Comparison of ENCODE assay signal across 33 cellular contexts in genomic region chr16:28205974-28206373, GRCh38.
"Had no signal": no experiment of that assay in that cellular context is flagged by ENCODE, and none has a peak within 500 bp of the region (broad histone marks: within the 10 kb centered on the region; RNA-seq: fewer than 3 reads in every experiment).

No MANE protein-coding gene starts in this region.

- H3K27ac ChIP-seq: ascending aorta, breast epithelium, cardiac muscle cell, colonic mucosa, WERI-Rb-1 had no signal

- FAIRE-seq: frontal cortex had no signal

- ATAC-seq: activated CD4-positive, CD25-positive, alpha-beta regulatory T cell treated with anti-CD3 and anti-CD28 coated beads, Interleukin-2, amount 50 U/mL, for 24 hours; activated CD8-positive, alpha-beta T cell treated with anti-CD3 and anti-CD28 coated beads for 36 hours; activated naive CD8-positive, alpha-beta T cell treated with anti-CD3 and anti-CD28 coated beads, Interleukin-2, amount 50 U/mL, for 24 hours; activated T-cell treated with anti-CD3 and anti-CD28 coated beads, Interleukin-2, amount 50 U/mL, for 4 hours; activated T-helper 17 cell treated with anti-CD3 and anti-CD28 coated beads, Interleukin-2, amount 50 U/mL, for 72 hours; esophagus mucosa; T-helper 17 cell had no signal

- H3K9me3 ChIP-seq: adrenal gland, ascending aorta, breast epithelium, colonic mucosa had no signal

- H3K27ac Mint-ChIP-seq: activated B cell treated with CpG ODN at 0.5 μM for 24 hours; activated naive CD8-positive, alpha-beta T cell treated with anti-CD3 and anti-CD28 coated beads, Interleukin-2, amount 50 U/mL, for 24 hours; activated T-helper 17 cell treated with anti-CD3 and anti-CD28 coated beads, Interleukin-2, amount 50 U/mL, for 72 hours; brain; endodermal cell; T-helper 2 cell treated with Interferon-gamma antibody and Interleukin-4, amounts not matched to agents 5 μg/mL and 100 μg/mL, for 36 hours had no signal

- H3K4me1 ChIP-seq: colonic mucosa had no signal

- H3K27me3 Mint-ChIP-seq: activated B cell treated with CpG ODN at 0.5 μM for 24 hours; activated CD8-positive, alpha-beta T cell treated with anti-CD3 and anti-CD28 coated beads for 36 hours; activated naive CD4-positive, alpha-beta T cell treated with anti-CD3 and anti-CD28 coated beads, Interleukin-2, amount 50 U/mL, for 24 hours; activated naive CD8-positive, alpha-beta T cell treated with anti-CD3 and anti-CD28 coated beads for 36 hours; activated naive CD8-positive, alpha-beta T cell treated with anti-CD3 and anti-CD28 coated beads, Interleukin-2, amount 50 U/mL, for 24 hours; activated T-helper 17 cell treated with anti-CD3 and anti-CD28 coated beads, Interleukin-2, amount 50 U/mL, for 72 hours; brain; T-helper 17 cell had no signal

- H3K27me3 ChIP-seq: adrenal gland, ascending aorta, breast epithelium, cardiac muscle cell, colonic mucosa had no signal

- H3K9me3 Mint-ChIP-seq: activated B cell treated with CpG ODN at 0.5 μM for 24 hours; activated CD8-positive, alpha-beta T cell treated with anti-CD3 and anti-CD28 coated beads for 36 hours; activated naive CD4-positive, alpha-beta T cell treated with anti-CD3 and anti-CD28 coated beads, Interleukin-2, amount 50 U/mL, for 24 hours; activated naive CD8-positive, alpha-beta T cell treated with anti-CD3 and anti-CD28 coated beads for 36 hours; activated naive CD8-positive, alpha-beta T cell treated with anti-CD3 and anti-CD28 coated beads, Interleukin-2, amount 50 U/mL, for 24 hours; activated T-cell treated with anti-CD3 and anti-CD28 coated beads, Interleukin-2, amount 50 U/mL, for 4 hours; activated T-helper 17 cell treated with anti-CD3 and anti-CD28 coated beads, Interleukin-2, amount 50 U/mL, for 72 hours; brain; endodermal cell; T-helper 2 cell treated with Interferon-gamma antibody and Interleukin-4, amounts not matched to agents 5 μg/mL and 100 μg/mL, for 36 hours had no signal

- H3K4me3 Mint-ChIP-seq: activated B cell treated with CpG ODN at 0.5 μM for 24 hours; activated CD8-positive, alpha-beta T cell treated with anti-CD3 and anti-CD28 coated beads for 36 hours; activated naive CD8-positive, alpha-beta T cell treated with anti-CD3 and anti-CD28 coated beads for 36 hours; activated naive CD8-positive, alpha-beta T cell treated with anti-CD3 and anti-CD28 coated beads, Interleukin-2, amount 50 U/mL, for 24 hours; activated T-cell treated with anti-CD3 and anti-CD28 coated beads, Interleukin-2, amount 50 U/mL, for 4 hours; brain; endodermal cell; T-helper 17 cell; T-helper 2 cell treated with Interferon-gamma antibody and Interleukin-4, amounts not matched to agents 5 μg/mL and 100 μg/mL, for 36 hours had no signal

- H3K36me3 ChIP-seq: breast epithelium, colonic mucosa had no signal

- DNase-seq: activated B cell treated with CpG ODN at 0.5 μM for 24 hours; activated CD4-positive, alpha-beta T cell treated with anti-CD3 and anti-CD28 coated beads for 48 hours; activated CD4-positive, alpha-beta T cell treated with anti-CD3 and anti-CD28 coated beads, Interleukin-2, amount 50 U/mL, for 1 hour; activated CD4-positive, alpha-beta T cell treated with anti-CD3 and anti-CD28 coated beads, Interleukin-2, amount 50 U/mL, for 48 hours; activated CD8-positive, alpha-beta memory T cell treated with anti-CD3 and anti-CD28 coated beads for 24 hours; activated CD8-positive, alpha-beta T cell treated with anti-CD3 and anti-CD28 coated beads for 36 hours; activated gamma-delta T cell; activated naive CD4-positive, alpha-beta T cell; activated naive CD8-positive, alpha-beta T cell treated with anti-CD3 and anti-CD28 coated beads for 36 hours; activated naive CD8-positive, alpha-beta T cell treated with anti-CD3 and anti-CD28 coated beads, Interleukin-2, amount 50 U/mL, for 24 hours; activated T-cell treated with anti-CD3 and anti-CD28 coated beads, Interleukin-2, amount 50 U/mL, for 4 hours; central memory CD4-positive, alpha-beta T cell; cerebellar nuclear complex; colonic mucosa; effector memory CD4-positive, alpha-beta T cell; endodermal cell; foreskin fibroblast; head of caudate nucleus; T-helper 1 cell; T-helper 17 cell; T1000; WERI-Rb-1 had no signal

- H3K4me3 ChIP-seq: adrenal gland, ascending aorta, breast epithelium, cardiac muscle cell, colonic mucosa had no signal
